Comparison of ENCODE assay signal across 18 cellular contexts in genomic region chr12:46391630-46392029, GRCh38. TPM values are rescaled to one million over a fixed set of nuclear protein-coding genes. Genes with fewer than 3 reads are reported as not detected.
DNase-seq lines count a peak whose midpoint lies in the region; ATAC-seq, FAIRE-seq and TF ChIP-seq lines count a peak whose summit lies in the region.
"Had no signal": no experiment of that assay in that cellular context is flagged by ENCODE, and none has a peak within 500 bp of the region (broad histone marks: within the 10 kb centered on the region; RNA-seq: fewer than 3 reads in every experiment).

No MANE protein-coding gene starts in this region.

- H3K9ac ChIP-seq in HepG2 (ENCODE audit: insufficient read depth, low read depth, low read length), result no peak overlapping the region
- no peak overlapping the region for H3K9ac ChIP-seq in mesendoderm (ENCODE audit: low read length)

- no peak for TF ChIP-seq RAD21 in HepG2 (CRISPR knock-in tag; IDR thresholded peaks at IDR 0.05)

- no peak overlapping the region for H2AFZ ChIP-seq in HepG2 (ENCODE audit: low read length)

- no peak overlapping the region for H2BK5ac ChIP-seq in mesendoderm (ENCODE audit: low read length)

- H3K4ac ChIP-seq in mesendoderm (ENCODE audit: low read depth, low read length), result no peak overlapping the region

- no peak for TF ChIP-seq CTCF in HepG2 (CRISPR knock-in tag; IDR thresholded peaks at IDR 0.05)
- no peak for TF ChIP-seq CTCF in right lobe of liver (IDR thresholded peaks at IDR 0.05)
- no peak for TF ChIP-seq CTCF in chondrocyte (IDR thresholded peaks at IDR 0.05)

- no peaks in the 10 kb centered on the region for H3K36me3 ChIP-seq in HepG2 (replicated peaks in 1 of 2; ENCODE audit: control insufficient read depth in 1 of 2, insufficient read depth in 2 of 2, low read length in 2 of 2)
- no peaks in the 10 kb centered on the region for H3K36me3 ChIP-seq in right lobe of liver
- no peaks in the 10 kb centered on the region for H3K36me3 ChIP-seq in mesendoderm (ENCODE audit: control insufficient read depth, insufficient read depth, low read length)

- no peak for TF ChIP-seq POLR2A in HepG2 (IDR thresholded peaks at IDR 0.05; ENCODE audit: insufficient read depth in 1 of 2, low read depth in 2 of 2, low read length in 2 of 2)
- TF ChIP-seq POLR2A in right lobe of liver (IDR thresholded peaks at IDR 0.05), result no peak

- H3K4me1 ChIP-seq in HepG2 (ENCODE audit: insufficient read depth, low read length), result peaks cover 71% of the 10 kb centered on the region
- H3K4me1 ChIP-seq in right lobe of liver, result peaks cover 0 to 25% (median 6%) of the 10 kb centered on the region in 4 donors
- peaks cover 10% of the 10 kb centered on the region for H3K4me1 ChIP-seq in mesendoderm (ENCODE audit: control insufficient read depth, low read depth, low read length)

- H3K9me3 ChIP-seq in HepG2 (ENCODE audit: low read length) (no peaks in the 10 kb centered on the region), right lobe of liver (no peaks in the 10 kb centered on the region)
- H3K9me3 ChIP-seq: Caco-2, SJSA1 had no signal

- no peak overlapping the region for H3K56ac ChIP-seq in mesendoderm (ENCODE audit: low read length)

- no TSS peak for BruUV-seq in HepG2 (replicated peaks; lab: Mats Ljungman, UMichigan)

- ATAC-seq in HepG2, result no peak
- no peak for ATAC-seq in right lobe of liver
- ATAC-seq in HG03469 (IDR thresholded peaks at IDR 0.05; ENCODE audit: unreplicated experiment), result no peak
- no peak for ATAC-seq in left lobe of liver
- no peak for ATAC-seq in HG02885 (IDR thresholded peaks at IDR 0.05; ENCODE audit: poor library complexity, unreplicated experiment)

- H3K27ac ChIP-seq in HepG2 (ENCODE audit: extremely low read length, insufficient read depth, low read length), result peak overlapping the region; percentile 64
- no peak overlapping the region for H3K27ac ChIP-seq in right lobe of liver
- H3K27ac ChIP-seq in mesendoderm (ENCODE audit: low read depth, low read length), result no peak overlapping the region
- H3K27ac ChIP-seq: SJSA1 had no signal

- in situ Hi-C loops in HepG2 (cut with HindIII; ENCODE audit: extremely low pct_ligation_motif_present, low pct_unique_long_range_greater_than_20kb), result no loop called here

- H2BK120ac ChIP-seq in mesendoderm (ENCODE audit: low read depth, low read length), result peak overlapping the region; percentile 45

- WGBS in HepG2 (ENCODE audit: low lambda C conversion rate), result 97% methylated on average over 1 of the region's 1 CpG
- 75% methylated on average over 1 of the region's 1 CpG for WGBS in right lobe of liver (ENCODE audit: insufficient coverage, low coverage, low lambda C conversion rate, missing lambda C conversion rate)
- WGBS in mesendoderm (ENCODE audit: extremely low coverage, insufficient coverage, low lambda C conversion rate), result no CpG with 5 or more reads among the region's 1 CpG

- peak overlapping the region; percentile 54 for H3K4me2 ChIP-seq in HepG2 (ENCODE audit: low read depth, low read length)
- H3K4me2 ChIP-seq in mesendoderm (ENCODE audit: low read length), result no peak overlapping the region

- H2BK15ac ChIP-seq in mesendoderm (replicated peaks; ENCODE audit: low read depth), result peak overlapping the region; percentile 57

- H3K27ac Mint-ChIP-seq in chondrocyte (ENCODE audit: unreplicated experiment), result peak overlapping the region; percentile 85
- H3K27ac Mint-ChIP-seq: nephron progenitor cell had no signal

- no peak overlapping the region for H4K5ac ChIP-seq in mesendoderm (ENCODE audit: low read length)

- H3K27me3 ChIP-seq in HepG2 (ENCODE audit: control insufficient read depth in 1 of 2, insufficient read depth in 2 of 2, low read length in 2 of 2), result no peaks in the 10 kb centered on the region
- no peaks in the 10 kb centered on the region for H3K27me3 ChIP-seq in right lobe of liver
- no peaks in the 10 kb centered on the region for H3K27me3 ChIP-seq in mesendoderm (ENCODE audit: insufficient read depth, low read length, poor library complexity)
- H3K27me3 ChIP-seq: SJSA1 had no signal

- no peak overlapping the region for H4K8ac ChIP-seq in mesendoderm (ENCODE audit: low read depth, low read length)

- H3K79me2 ChIP-seq in HepG2 (ENCODE audit: insufficient read depth, low read length), result no peaks in the 10 kb centered on the region
- no peaks in the 10 kb centered on the region for H3K79me2 ChIP-seq in mesendoderm (ENCODE audit: control insufficient read depth, insufficient read depth, low read length)

- intact Hi-C loops in HepG2 (cut with micrococcal nuclease; ENCODE audit: unreplicated experiment) (loop anchor here (1.0 kb wide), 1 partner anchor 39 kb away; no protein-coding TSS in a partner anchor), right lobe of liver (cut with DNase I) (no loop called here)

- H4K20me1 ChIP-seq in HepG2 (ENCODE audit: insufficient read depth, low read length), result no peaks in the 10 kb centered on the region

- no peak for DNase-seq in HepG2 (ENCODE audit: low spot score)
- no peak for DNase-seq in right lobe of liver
- DNase-seq in chondrocyte (ENCODE audit: low spot score), result no peak
- no peak for DNase-seq in mesendoderm
- DNase-seq in MV-4-11 (lab: John Stamatoyannopoulos, UW), result no peak
- no peak for DNase-seq in left lobe of liver (ENCODE audit: low spot score)
- DNase-seq: Caco-2; GDM1; hippocampal formation; left colon; NCI-H2107; nephron progenitor cell; NK-92 treated with Interleukin-12 subunit alpha and Interleukin-12 subunit beta, amount 100 ng/mL, for 24 hours had no signal

- no peak for FAIRE-seq in HepG2 (lab: Jason Lieb, UNC)
- FAIRE-seq: bronchial epithelial cell had no signal

- TF ChIP-seq EP300 in HepG2 (IDR thresholded peaks at IDR 0.05; ENCODE audit: low read depth in 2 of 2, low read length in 2 of 2) (no peak), HepG2 (CRISPR knock-in tag; IDR thresholded peaks at IDR 0.05; ENCODE audit: borderline replicate concordance) (no peak)

- H3K4me1 Mint-ChIP-seq in chondrocyte (ENCODE audit: low read depth), result peaks cover 78% of the 10 kb centered on the region

- no peaks in the 10 kb centered on the region for H3K36me3 Mint-ChIP-seq in chondrocyte (ENCODE audit: low read depth)

- H3K4me3 ChIP-seq in HepG2 (replicated peaks in 1 of 3; ENCODE audit: insufficient read depth in 1 of 3, low read depth in 2 of 3, low read length in 3 of 3) (no peak overlapping the region; a peak in 1 of 6 replicates), right lobe of liver (no peak overlapping the region), mesendoderm (ENCODE audit: low read length) (no peak overlapping the region)
- H3K4me3 ChIP-seq: SJSA1 had no signal

- no peak overlapping the region for H2AK5ac ChIP-seq in mesendoderm (ENCODE audit: low read length)

- no peak overlapping the region for H3K18ac ChIP-seq in mesendoderm (ENCODE audit: low read length)

- H3K23ac ChIP-seq in mesendoderm (ENCODE audit: low read length), result no peak overlapping the region

- no peak overlapping the region for H3K4me3 Mint-ChIP-seq in chondrocyte (ENCODE audit: unreplicated experiment)
- H3K4me3 Mint-ChIP-seq: nephron progenitor cell had no signal

- peaks cover 2% of the 10 kb centered on the region for H3K9me3 Mint-ChIP-seq in chondrocyte (ENCODE audit: low read depth)

- H3K79me1 ChIP-seq in mesendoderm (ENCODE audit: low read length), result no peaks in the 10 kb centered on the region

- POLR2A ChIA-PET in HepG2 (lab: Yijun Ruan, JAX), result interaction anchor here (1.1 to 1.3 kb wide), 2 partner anchors 9 to 18 kb away, joined by 3 to 4 read pairs; no protein-coding TSS in a partner anchor

- H3K27me3 Mint-ChIP-seq in chondrocyte (ENCODE audit: low read depth), result no peaks in the 10 kb centered on the region
- H3K27me3 Mint-ChIP-seq: stimulated activated naive CD8-positive, alpha-beta T cell treated with anti-CD3 and anti-CD28 coated beads, Interleukin-15, Interleukin-2, amounts not matched to agents 100 ng/mL and 50 ng/mL, for 24 hours had no signal

- CTCF ChIA-PET in HepG2 (lab: Yijun Ruan, JAX; ENCODE audit: low intra/inter-chr PET ratio, low total read pairs), result no interaction called here

TF ChIP-seq in HepG2, 621 proteins besides CTCF, POLR2A, EP300 and RAD21:
- TF ChIP-seq RBFOX2 (IDR thresholded peaks at IDR 0.05; ENCODE audit: low read depth, low read length), result 0 out of 2 replicates have a peak, but pooled peaks have one; percentile 20
- no peak for TF ChIP-seq SOX6 (IDR thresholded peaks at IDR 0.05)
- no peak for TF ChIP-seq SOX6 (CRISPR knock-in tag; IDR thresholded peaks at IDR 0.05)

RNA-seq across cellular contexts. Expression of gene SLC38A2, which starts 19.1 kb away (rescaled TPM):
- total RNA-seq in HepG2 (2016; rRNA removed; fragmentation: Illumina TruSeq; extraction: Trizol) (230 and 368 TPM in 2 replicates), right lobe of liver (100 to 1,000 TPM in 5 of 6 experiments, 10 to 100 TPM in 1; 77.0 to 463 (median 290) TPM), chondrocyte (580 to 614 TPM (median 596 TPM) in 3 replicates), left lobe of liver (82.2 TPM)
- total RNA-seq in HepG2 (2016; cell fraction: cytosol; rRNA removed; fragmentation: Illumina TruSeq; extraction: Trizol; ENCODE audit: low read depth), result 31.8 and 45.4 TPM in 2 replicates
- total RNA-seq in HepG2 (2016; cell fraction: insoluble cytoplasmic fraction; rRNA removed; fragmentation: Illumina TruSeq; extraction: Trizol), result 210 and 375 TPM in 2 replicates
- 98.8 and 127 TPM in 2 replicates for total RNA-seq in HepG2 (2016; cell fraction: membrane; rRNA removed; fragmentation: Illumina TruSeq; extraction: Trizol)
- 947 and 961 TPM in 2 replicates for total RNA-seq in HepG2 (2016; cell fraction: nucleus; rRNA removed; fragmentation: Illumina TruSeq; extraction: Trizol)
- polyA plus RNA-seq in HepG2 (2011; rRNA removed), result 861 and 880 TPM in 2 replicates
- 346 and 636 TPM in 2 replicates for polyA plus RNA-seq in HepG2 (2011; cell fraction: cytosol; rRNA removed)
- polyA plus RNA-seq in HepG2 (2011; cell fraction: nucleus; rRNA removed), result 926 and 1,239 TPM in 2 replicates
- 836 and 868 TPM in 2 replicates for polyA plus RNA-seq in HepG2 (2012)
- polyA plus RNA-seq in HepG2 (2016; cell fraction: cytosol; fragmentation: Illumina TruSeq; extraction: Trizol; ENCODE audit: low read depth), result 8.1 TPM in 2 replicates
- polyA plus RNA-seq in HepG2 (2016; cell fraction: insoluble cytoplasmic fraction; fragmentation: Illumina TruSeq; extraction: Trizol; ENCODE audit: low read depth), result 138 and 148 TPM in 2 replicates
- 24.1 and 28.9 TPM in 2 replicates for polyA plus RNA-seq in HepG2 (2016; cell fraction: membrane; fragmentation: Illumina TruSeq; extraction: Trizol; ENCODE audit: low read depth)
- polyA plus RNA-seq in HepG2 (2016; cell fraction: nucleus; fragmentation: Illumina TruSeq; extraction: Trizol; ENCODE audit: insufficient read depth, low read depth), result 882 and 909 TPM in 2 replicates
- 406 and 1,055 TPM in 2 replicates for polyA minus RNA-seq in HepG2 (2011; rRNA and poly(A)+ RNA removed; ENCODE audit: low replicate concordance)
- polyA minus RNA-seq in HepG2 (2011; cell fraction: cytosol; rRNA and poly(A)+ RNA removed), result 1,075 and 1,302 TPM in 2 replicates
- 2,125 and 2,864 TPM in 2 replicates for polyA minus RNA-seq in HepG2 (2011; cell fraction: nucleus; rRNA and poly(A)+ RNA removed)
- polyA plus RNA-seq in mesendoderm (2013, experiment 1 of 2), result 295 TPM
- 286 TPM for polyA plus RNA-seq in mesendoderm (2013, experiment 2 of 2)
